15 cellular contexts compared by ENCODE assay signal in genomic region chr14:103045387-103045869, GRCh38. TPM values are rescaled to one million over a fixed set of nuclear protein-coding genes. Genes with fewer than 3 reads are reported as not detected.
A peak's percentile ranks its signal among the peaks of the same experiment; 100 is the strongest.
DNase-seq lines count a peak whose midpoint lies in the region; ATAC-seq, FAIRE-seq and TF ChIP-seq lines count a peak whose summit lies in the region.
"Had no signal": no experiment of that assay in that cellular context is flagged by ENCODE, and none has a peak within 500 bp of the region (broad histone marks: within the 10 kb centered on the region; RNA-seq: fewer than 3 reads in every experiment).

No MANE protein-coding gene starts in this region.

- no peaks in the 10 kb centered on the region for H3K27me3 ChIP-seq in liver (ENCODE audit: control insufficient read depth in 4 of 4, insufficient read depth in 4 of 4, low read length in 3 of 4)
- no peaks in the 10 kb centered on the region for H3K27me3 ChIP-seq in HepG2 (ENCODE audit: control insufficient read depth in 1 of 2, insufficient read depth in 2 of 2, low read length in 2 of 2)
- H3K27me3 ChIP-seq in endodermal cell (ENCODE audit: control insufficient read depth, insufficient read depth, low read length, poor library complexity, severe bottlenecking) = no peaks in the 10 kb centered on the region
- H3K27me3 ChIP-seq: heart right ventricle had no signal

- peak overlapping the region in 1 of 2 donors; percentile 44 for H3K27ac ChIP-seq in liver (ENCODE audit: low read depth in 1 of 2, low read length in 2 of 2)
- H3K27ac ChIP-seq in HepG2 (ENCODE audit: extremely low read length, insufficient read depth, low read length) = no peak overlapping the region
- peak overlapping the region; percentile 16 for H3K27ac ChIP-seq in endodermal cell (ENCODE audit: low read depth, low read length)
- H3K27ac ChIP-seq: heart right ventricle, thoracic aorta had no signal

- H3K9me3 ChIP-seq in liver (ENCODE audit: control insufficient read depth in 4 of 4, low read length in 3 of 4) = no peaks in the 10 kb centered on the region
- no peaks in the 10 kb centered on the region for H3K9me3 ChIP-seq in HepG2 (ENCODE audit: low read length)
- H3K9me3 ChIP-seq in endodermal cell (ENCODE audit: control insufficient read depth, low read length) = no peaks in the 10 kb centered on the region
- H3K9me3 ChIP-seq: thoracic aorta had no signal

- POLR2A ChIA-PET in HepG2 (lab: Yijun Ruan, JAX) = no interaction called here

- H3K4me3 ChIP-seq in liver (ENCODE audit: low read depth in 1 of 3, low read length in 3 of 3) = no peak overlapping the region
- H3K4me3 ChIP-seq in HepG2 (replicated peaks in 1 of 3; ENCODE audit: insufficient read depth in 1 of 3, low read depth in 2 of 3, low read length in 3 of 3) = no peak overlapping the region
- H3K4me3 ChIP-seq in endodermal cell (ENCODE audit: low read length) = no peak overlapping the region
- H3K4me3 ChIP-seq: heart right ventricle, lung, thoracic aorta had no signal

- in situ Hi-C loops in HepG2 (cut with HindIII; ENCODE audit: extremely low pct_ligation_motif_present, low pct_unique_long_range_greater_than_20kb) = no loop called here

- H3K9me3 Mint-ChIP-seq in endodermal cell (no peaks in the 10 kb centered on the region), type B pancreatic cell (peaks cover 5% of the 10 kb centered on the region)

- H3K36me3 Mint-ChIP-seq in endodermal cell (ENCODE audit: low read depth) (peaks cover 32% of the 10 kb centered on the region), type B pancreatic cell (peaks cover 23% of the 10 kb centered on the region)

- H3K79me2 ChIP-seq in HepG2 (ENCODE audit: insufficient read depth, low read length) = peaks cover 42% of the 10 kb centered on the region

- H4K20me1 ChIP-seq in HepG2 (ENCODE audit: insufficient read depth, low read length) = no peaks in the 10 kb centered on the region

- H3K4me3 Mint-ChIP-seq in endodermal cell (no peak overlapping the region), type B pancreatic cell (peak overlapping the region; percentile 42)

- H3K4me1 Mint-ChIP-seq in endodermal cell (peaks cover 10% of the 10 kb centered on the region), type B pancreatic cell (ENCODE audit: unreplicated experiment) (peaks cover 21% of the 10 kb centered on the region)

- WGBS in liver = 60% methylated on average over 15 of the region's 15 CpGs
- 91% methylated on average over 15 of the region's 15 CpGs for WGBS in HepG2 (ENCODE audit: low lambda C conversion rate)
- 87 to 91% methylated on average over 9 to 14 of the region's 15 CpGs for WGBS in endodermal cell (ENCODE audit: insufficient coverage in 1 of 2, insufficient read length in 1 of 2), 2 experiments

- H3K36me3 ChIP-seq in liver (ENCODE audit: control insufficient read depth in 4 of 4, insufficient read depth in 3 of 4, low read depth in 1 of 4, low read length in 3 of 4) (peaks cover 0 to 3% (median 3%) of the 10 kb centered on the region in 4 donors), HepG2 (replicated peaks in 1 of 2; ENCODE audit: control insufficient read depth in 1 of 2, insufficient read depth in 2 of 2, low read length in 2 of 2) (peaks cover 7 to 11% of the 10 kb centered on the region in 2 experiments; a peak in 3 of 5 replicates), endodermal cell (ENCODE audit: control insufficient read depth, insufficient read depth, low read length) (peaks cover 24% of the 10 kb centered on the region)
- H3K36me3 ChIP-seq: thoracic aorta had no signal

- TF ChIP-seq CTCF in liver (IDR thresholded peaks at IDR 0.05; ENCODE audit: low read depth, low read length, missing input control) (no peak), HepG2 (CRISPR knock-in tag; IDR thresholded peaks at IDR 0.05) (no peak), endodermal cell (conservative IDR thresholded peaks at IDR 0.05) (no peak), type B pancreatic cell (conservative IDR thresholded peaks at IDR 0.05) (no peak)

- TF ChIP-seq POLR2A in HepG2 (IDR thresholded peaks at IDR 0.05; ENCODE audit: insufficient read depth in 1 of 2, low read depth in 2 of 2, low read length in 2 of 2) = no peak

- ATAC-seq in HepG2 = no peak

- no peaks in the 10 kb centered on the region for H3K27me3 Mint-ChIP-seq in endodermal cell (ENCODE audit: insufficient read depth)
- H3K27me3 Mint-ChIP-seq in type B pancreatic cell = no peaks in the 10 kb centered on the region

- peak overlapping the region; percentile 23 for H3K27ac Mint-ChIP-seq in endodermal cell
- peak overlapping the region; percentile 60 for H3K27ac Mint-ChIP-seq in type B pancreatic cell

- H2AFZ ChIP-seq in HepG2 (ENCODE audit: low read length) = no peak overlapping the region

- TF ChIP-seq EP300 in HepG2 (IDR thresholded peaks at IDR 0.05; ENCODE audit: low read depth in 2 of 2, low read length in 2 of 2) (no peak), HepG2 (CRISPR knock-in tag; IDR thresholded peaks at IDR 0.05; ENCODE audit: borderline replicate concordance) (no peak), Ishikawa (IDR thresholded peaks at IDR 0.05; ENCODE audit: borderline replicate concordance) (no peak)

- TF ChIP-seq RAD21 in liver (IDR thresholded peaks at IDR 0.05) (no peak), HepG2 (CRISPR knock-in tag; IDR thresholded peaks at IDR 0.05) (no peak), Ishikawa (IDR thresholded peaks at IDR 0.05; ENCODE audit: low read depth) (no peak)

- no peak for DNase-seq in HepG2 (ENCODE audit: low spot score)
- no peak for DNase-seq in endodermal cell
- no peak for DNase-seq in type B pancreatic cell (ENCODE audit: extremely low spot score, unreplicated experiment)
- DNase-seq in NCI-H2081 treated with DMSO at 0.1 percent for 48 hours (lab: John Stamatoyannopoulos, UW) = no peak
- no peak for DNase-seq in CD1c-positive myeloid dendritic cell (ENCODE audit: extremely low spot score)
- DNase-seq in HuH-7 (ENCODE audit: low spot score) = no peak
- DNase-seq: amygdala, heart right ventricle, NCI-H1105 treated with DMSO at 0.1 percent for 48 hours, T-helper 2 cell had no signal

- H3K9ac ChIP-seq in liver (ENCODE audit: low read depth in 1 of 2, low read length in 2 of 2) (no peak overlapping the region), HepG2 (ENCODE audit: insufficient read depth, low read depth, low read length) (no peak overlapping the region), endodermal cell (ENCODE audit: extremely low read depth, low read length, poor library complexity, severe bottlenecking) (no peak overlapping the region)

- H3K4me2 ChIP-seq in HepG2 (ENCODE audit: low read depth, low read length) = no peak overlapping the region

- H3K4me1 ChIP-seq in liver (ENCODE audit: control insufficient read depth in 4 of 4, insufficient read depth in 4 of 4, low read length in 3 of 4) = peaks cover 9 to 43% (median 33%) of the 10 kb centered on the region in 4 donors
- no peaks in the 10 kb centered on the region for H3K4me1 ChIP-seq in HepG2 (ENCODE audit: insufficient read depth, low read length)
- no peaks in the 10 kb centered on the region for H3K4me1 ChIP-seq in endodermal cell (ENCODE audit: control insufficient read depth, insufficient read depth, low read length)

- intact Hi-C loops in HepG2 (cut with micrococcal nuclease; ENCODE audit: unreplicated experiment) = no loop called here

- no peak for FAIRE-seq in HepG2 (lab: Jason Lieb, UNC)

- no TSS peak for BruUV-seq in HepG2 (replicated peaks; lab: Mats Ljungman, UMichigan)

- CTCF ChIA-PET in HepG2 (lab: Yijun Ruan, JAX; ENCODE audit: low intra/inter-chr PET ratio, low total read pairs) = no interaction called here

RNA-seq across cellular contexts. Expression of gene CDC42BPB, which starts 11.9 kb away (rescaled TPM):
- total RNA-seq in liver (10 to 100 TPM; 35.2 to 78.7 TPM), HepG2 (2016; rRNA removed; fragmentation: Illumina TruSeq; extraction: Trizol) (19.7 and 20.2 TPM in 2 replicates), endodermal cell (100 to 1,000 TPM; 120 to 123 TPM), type B pancreatic cell (ENCODE audit: low replicate concordance) (83.6 and 88.6 TPM in 2 replicates)
- polyA plus RNA-seq in liver (10 to 100 TPM in 1 of 2 donors, 1 to 10 TPM in 1; 4.1 to 24.3 TPM), HepG2 (2011; rRNA removed) (32.3 and 33.3 TPM in 2 replicates)
- total RNA-seq in HepG2 (2016; cell fraction: cytosol; rRNA removed; fragmentation: Illumina TruSeq; extraction: Trizol; ENCODE audit: low read depth) = 5.5 and 5.6 TPM in 2 replicates
- 15.3 and 20.6 TPM in 2 replicates for total RNA-seq in HepG2 (2016; cell fraction: insoluble cytoplasmic fraction; rRNA removed; fragmentation: Illumina TruSeq; extraction: Trizol)
- 7.4 and 7.9 TPM in 2 replicates for total RNA-seq in HepG2 (2016; cell fraction: membrane; rRNA removed; fragmentation: Illumina TruSeq; extraction: Trizol)
- total RNA-seq in HepG2 (2016; cell fraction: nucleus; rRNA removed; fragmentation: Illumina TruSeq; extraction: Trizol) = 21.4 and 24.6 TPM in 2 replicates
- polyA plus RNA-seq in HepG2 (2011; cell fraction: cytosol; rRNA removed) = 14.7 and 18.8 TPM in 2 replicates
- polyA plus RNA-seq in HepG2 (2011; cell fraction: nucleus; rRNA removed) = 82.2 and 87.0 TPM in 2 replicates
- 23.1 and 30.9 TPM in 2 replicates for polyA plus RNA-seq in HepG2 (2012)
- polyA plus RNA-seq in HepG2 (2016; cell fraction: cytosol; fragmentation: Illumina TruSeq; extraction: Trizol; ENCODE audit: low read depth) = 0.78 and 1.0 TPM in 2 replicates
- 10.5 and 14.1 TPM in 2 replicates for polyA plus RNA-seq in HepG2 (2016; cell fraction: insoluble cytoplasmic fraction; fragmentation: Illumina TruSeq; extraction: Trizol; ENCODE audit: low read depth)
- polyA plus RNA-seq in HepG2 (2016; cell fraction: membrane; fragmentation: Illumina TruSeq; extraction: Trizol; ENCODE audit: low read depth) = 3.0 and 3.4 TPM in 2 replicates
- polyA plus RNA-seq in HepG2 (2016; cell fraction: nucleus; fragmentation: Illumina TruSeq; extraction: Trizol; ENCODE audit: insufficient read depth, low read depth) = 45.7 and 47.5 TPM in 2 replicates
- 93.6 and 143 TPM in 2 replicates for polyA minus RNA-seq in HepG2 (2011; rRNA and poly(A)+ RNA removed; ENCODE audit: low replicate concordance)
- polyA minus RNA-seq in HepG2 (2011; cell fraction: cytosol; rRNA and poly(A)+ RNA removed) = 23.7 and 25.9 TPM in 2 replicates
- 38.8 and 39.3 TPM in 2 replicates for polyA minus RNA-seq in HepG2 (2011; cell fraction: nucleus; rRNA and poly(A)+ RNA removed)
- polyA plus RNA-seq in endodermal cell (2013, experiment 1 of 2) = 82.7 TPM
- polyA plus RNA-seq in endodermal cell (2013, experiment 2 of 2) = 80.3 TPM

RNA-seq across cellular contexts. Expression of gene LBHD2, which starts 38.6 kb away (rescaled TPM):
- total RNA-seq in liver (under 1 TPM in 1 of 2 donors, not detected in 1; 0.47 TPM), HepG2 (2016; rRNA removed; fragmentation: Illumina TruSeq; extraction: Trizol) (0.72 and 1.00 TPM in 2 replicates), endodermal cell (not detected), type B pancreatic cell (ENCODE audit: low replicate concordance) (not detected in 2 replicates)
- polyA plus RNA-seq in liver (under 1 TPM in 1 of 2 donors, not detected in 1; 0.53 TPM), HepG2 (2011; rRNA removed) (0.67 and 0.95 TPM in 2 replicates)
- total RNA-seq in HepG2 (2016; cell fraction: cytosol; rRNA removed; fragmentation: Illumina TruSeq; extraction: Trizol; ENCODE audit: low read depth) = 2.3 and 2.8 TPM in 2 replicates
- total RNA-seq in HepG2 (2016; cell fraction: insoluble cytoplasmic fraction; rRNA removed; fragmentation: Illumina TruSeq; extraction: Trizol) = 0.37 and 0.39 TPM in 2 replicates
- 1.1 and 4.0 TPM in 2 replicates for total RNA-seq in HepG2 (2016; cell fraction: membrane; rRNA removed; fragmentation: Illumina TruSeq; extraction: Trizol)
- total RNA-seq in HepG2 (2016; cell fraction: nucleus; rRNA removed; fragmentation: Illumina TruSeq; extraction: Trizol) = not detected in 2 replicates
- polyA plus RNA-seq in HepG2 (2011; cell fraction: cytosol; rRNA removed) = 0.85 and 2.1 TPM in 2 replicates
- 0.64 and 1.0 TPM in 2 replicates for polyA plus RNA-seq in HepG2 (2011; cell fraction: nucleus; rRNA removed)
- 0.40 and 0.72 TPM in 2 replicates for polyA plus RNA-seq in HepG2 (2012)
- polyA plus RNA-seq in HepG2 (2016; cell fraction: cytosol; fragmentation: Illumina TruSeq; extraction: Trizol; ENCODE audit: low read depth) = 2.9 and 3.8 TPM in 2 replicates
- 0.36 and 0.88 TPM in 2 replicates for polyA plus RNA-seq in HepG2 (2016; cell fraction: insoluble cytoplasmic fraction; fragmentation: Illumina TruSeq; extraction: Trizol; ENCODE audit: low read depth)
- polyA plus RNA-seq in HepG2 (2016; cell fraction: membrane; fragmentation: Illumina TruSeq; extraction: Trizol; ENCODE audit: low read depth) = 0.86 and 1.1 TPM in 2 replicates
- polyA plus RNA-seq in HepG2 (2016; cell fraction: nucleus; fragmentation: Illumina TruSeq; extraction: Trizol; ENCODE audit: insufficient read depth, low read depth) = 0.73 and 0.75 TPM in 2 replicates
- 0.30 TPM in 1 of 2 replicates, not detected in the other for polyA minus RNA-seq in HepG2 (2011; rRNA and poly(A)+ RNA removed; ENCODE audit: low replicate concordance)
- polyA minus RNA-seq in HepG2 (2011; cell fraction: cytosol; rRNA and poly(A)+ RNA removed) = not detected in 2 replicates
- polyA minus RNA-seq in HepG2 (2011; cell fraction: nucleus; rRNA and poly(A)+ RNA removed) = not detected in 2 replicates
- polyA plus RNA-seq in endodermal cell (2013, experiment 1 of 2) = not detected
- not detected for polyA plus RNA-seq in endodermal cell (2013, experiment 2 of 2)
- total RNA-seq: heart right ventricle, lung, renal cortical epithelial cell, thoracic aorta had no signal

RNA-seq across cellular contexts. Expression of gene EXOC3L4, which starts 49.1 kb away (rescaled TPM):
- 10 to 100 TPM; 46.8 to 77.8 TPM for total RNA-seq in liver
- 10 to 100 TPM; 24.0 to 26.6 TPM for polyA plus RNA-seq in liver
- 11.3 and 27.0 TPM in 2 replicates for total RNA-seq in HepG2 (2016; rRNA removed; fragmentation: Illumina TruSeq; extraction: Trizol)
- total RNA-seq in HepG2 (2016; cell fraction: cytosol; rRNA removed; fragmentation: Illumina TruSeq; extraction: Trizol; ENCODE audit: low read depth) = 6.3 and 6.7 TPM in 2 replicates
- total RNA-seq in HepG2 (2016; cell fraction: insoluble cytoplasmic fraction; rRNA removed; fragmentation: Illumina TruSeq; extraction: Trizol) = 9.0 and 28.6 TPM in 2 replicates
- total RNA-seq in HepG2 (2016; cell fraction: membrane; rRNA removed; fragmentation: Illumina TruSeq; extraction: Trizol) = 11.1 and 11.5 TPM in 2 replicates
- total RNA-seq in HepG2 (2016; cell fraction: nucleus; rRNA removed; fragmentation: Illumina TruSeq; extraction: Trizol) = 32.0 and 33.7 TPM in 2 replicates
- 11.8 and 21.2 TPM in 2 replicates for polyA plus RNA-seq in HepG2 (2011; rRNA removed)
- 10.4 and 15.5 TPM in 2 replicates for polyA plus RNA-seq in HepG2 (2011; cell fraction: cytosol; rRNA removed)
- polyA plus RNA-seq in HepG2 (2011; cell fraction: nucleus; rRNA removed) = 157 and 161 TPM in 2 replicates
- polyA plus RNA-seq in HepG2 (2012) = 12.5 and 20.1 TPM in 2 replicates
- 4.1 and 4.2 TPM in 2 replicates for polyA plus RNA-seq in HepG2 (2016; cell fraction: cytosol; fragmentation: Illumina TruSeq; extraction: Trizol; ENCODE audit: low read depth)
- 7.6 and 10.6 TPM in 2 replicates for polyA plus RNA-seq in HepG2 (2016; cell fraction: insoluble cytoplasmic fraction; fragmentation: Illumina TruSeq; extraction: Trizol; ENCODE audit: low read depth)
- polyA plus RNA-seq in HepG2 (2016; cell fraction: membrane; fragmentation: Illumina TruSeq; extraction: Trizol; ENCODE audit: low read depth) = 6.1 and 7.1 TPM in 2 replicates
- polyA plus RNA-seq in HepG2 (2016; cell fraction: nucleus; fragmentation: Illumina TruSeq; extraction: Trizol; ENCODE audit: insufficient read depth, low read depth) = 105 and 107 TPM in 2 replicates
- 0.28 and 10.1 TPM in 2 replicates for polyA minus RNA-seq in HepG2 (2011; rRNA and poly(A)+ RNA removed; ENCODE audit: low replicate concordance)
- polyA minus RNA-seq in HepG2 (2011; cell fraction: cytosol; rRNA and poly(A)+ RNA removed) = 3.4 and 5.3 TPM in 2 replicates
- polyA minus RNA-seq in HepG2 (2011; cell fraction: nucleus; rRNA and poly(A)+ RNA removed) = 24.7 and 29.2 TPM in 2 replicates
- 1 to 10 TPM; 2.5 to 3.6 TPM for total RNA-seq in endodermal cell
- polyA plus RNA-seq in endodermal cell (2013, experiment 1 of 2) = 0.21 TPM
- not detected for polyA plus RNA-seq in endodermal cell (2013, experiment 2 of 2)
- total RNA-seq in type B pancreatic cell (ENCODE audit: low replicate concordance) = 4.0 and 4.1 TPM in 2 replicates
- total RNA-seq: thoracic aorta had no signal
